In genomic region chrX:153953342-153953830, GRCh38 we compare ENCODE assay signal across 8 cellular contexts. TPM values are rescaled to one million over a fixed set of nuclear protein-coding genes. Genes with fewer than 3 reads are reported as not detected.
A peak's percentile ranks its signal among the peaks of the same experiment; 100 is the strongest.
DNase-seq lines count a peak whose midpoint lies in the region; FAIRE-seq lines count a peak whose summit lies in the region.

No MANE protein-coding gene starts in this region.

- peak; percentile 76 for FAIRE-seq in GM19239 (lab: Jason Lieb, UNC)

- DNase-seq in AG20443 (ENCODE audit: low spot score) (peak; percentile 81), GM19239 (ENCODE audit: insufficient read length, low spot score) (peak; percentile 68), NCI-H1930 (lab: John Stamatoyannopoulos, UW) (peak; percentile 36 to 52), dermis microvascular lymphatic vessel endothelial cell (ENCODE audit: low read depth in 2 of 2) (peak; percentile 29 to 47), medulla oblongata (ENCODE audit: extremely low spot score) (peak; percentile 57), T1000 (lab: John Stamatoyannopoulos, UW) (no peak)
- DNase-seq in activated CD4-positive, alpha-beta T cell treated with anti-CD3 and anti-CD28 coated beads, Interleukin-2, amount 50 U/mL, for 4 hours, result peak; percentile 67 to 71
- peak; percentile 58 to 71 for DNase-seq in stimulated activated CD8-positive, alpha-beta memory T cell treated with anti-CD3 and anti-CD28 coated beads, Interleukin-15, amount 100 ng/mL, for 48 hours (ENCODE audit: low read depth in 2 of 2)

RNA-seq across cellular contexts. Expression of gene RENBP, which starts 8.9 kb away (rescaled TPM):
- 10.1 and 40.3 TPM in 2 replicates for total RNA-seq in dermis microvascular lymphatic vessel endothelial cell

RNA-seq across cellular contexts. Expression of gene HCFC1, which starts 18.2 kb away (rescaled TPM):
- total RNA-seq in dermis microvascular lymphatic vessel endothelial cell, result 10.0 and 15.9 TPM in 2 replicates

RNA-seq across cellular contexts. Expression of gene NAA10, which starts 18.5 kb away (rescaled TPM):
- 47.5 and 52.6 TPM in 2 replicates for total RNA-seq in dermis microvascular lymphatic vessel endothelial cell

RNA-seq across cellular contexts. Expression of gene TMEM187, which starts 19.2 kb away (rescaled TPM):
- total RNA-seq in dermis microvascular lymphatic vessel endothelial cell, result 2.7 and 6.6 TPM in 2 replicates

RNA-seq across cellular contexts. Expression of gene ARHGAP4, which starts 27.3 kb away (rescaled TPM):
- total RNA-seq in dermis microvascular lymphatic vessel endothelial cell, result 4.9 and 5.1 TPM in 2 replicates
